Comparison of ENCODE assay signal across 26 cellular contexts in the genomic region with DNA sequence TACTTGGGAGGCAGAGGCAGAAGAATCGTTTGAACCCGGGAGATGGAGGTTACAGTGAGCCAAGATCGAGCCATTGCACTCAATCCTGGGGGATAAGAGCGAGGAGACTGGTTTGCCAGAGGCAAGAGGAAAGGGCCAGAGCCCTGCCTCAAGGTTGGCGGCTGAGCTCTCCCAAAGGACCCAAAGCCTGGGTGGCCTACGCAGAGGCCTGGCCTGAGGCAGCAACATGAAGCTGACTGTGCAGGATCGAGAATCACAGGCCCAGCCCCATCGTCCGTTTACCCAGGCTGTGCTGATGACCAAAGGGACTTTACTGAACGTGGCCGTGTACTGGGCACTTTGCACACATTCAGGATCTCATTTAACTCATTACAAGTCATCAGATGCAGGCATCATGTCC. TPM values are rescaled to one million over a fixed set of nuclear protein-coding genes. Genes with fewer than 3 reads are reported as not detected.
A peak's percentile ranks its signal among the peaks of the same experiment; 100 is the strongest.
DNase-seq lines count a peak whose midpoint lies in the region; ATAC-seq, FAIRE-seq and TF ChIP-seq lines count a peak whose summit lies in the region.
"Had no signal": no experiment of that assay in that cellular context is flagged by ENCODE, and none has a peak within 500 bp of the region (broad histone marks: within the 10 kb centered on the region; RNA-seq: fewer than 3 reads in every experiment).

No MANE protein-coding gene starts in this region.

- intact Hi-C loops in Right ventricle myocardium inferior (cut with DNase I) (no loop called here), cardiac septum (cut with DNase I) (no loop called here), left cardiac atrium (cut with DNase I) (no loop called here), sciatic nerve (cut with DNase I) (no loop called here)

- no peak overlapping the region for H3K27ac Mint-ChIP-seq in HFFc6

- H3K36me3 Mint-ChIP-seq in HFFc6 (ENCODE audit: low read depth): peaks cover 20% of the 10 kb centered on the region

- no peaks in the 10 kb centered on the region; the same call in 1 of the 2 replicates for H3K27me3 Mint-ChIP-seq in HFFc6 (ENCODE audit: insufficient read depth)
- H3K27me3 Mint-ChIP-seq: activated naive CD8-positive, alpha-beta T cell treated with anti-CD3 and anti-CD28 coated beads, Interleukin-2, amount 50 U/mL, for 24 hours; naive B cell had no signal

- no peak overlapping the region for H3K4me3 Mint-ChIP-seq in HFFc6
- H3K4me3 Mint-ChIP-seq: activated naive CD8-positive, alpha-beta T cell treated with anti-CD3 and anti-CD28 coated beads, Interleukin-2, amount 50 U/mL, for 24 hours had no signal

- no peak for TF ChIP-seq CTCF in HFFc6 (IDR thresholded peaks at IDR 0.05)

- DNase-seq in Right ventricle myocardium inferior (ENCODE audit: missing footprints) (no peak), cardiac septum (ENCODE audit: low spot score) (no peak), left cardiac atrium (no peak), sciatic nerve (ENCODE audit: low spot score) (no peak), SIG-M5 treated with dmso at 0.1 percent for 504 hours (lab: John Stamatoyannopoulos, UW; ENCODE audit: unreplicated experiment) (no peak), HTR-8/SVneo (ENCODE audit: insufficient read length, low spot score) (no peak), HFFc6 (no peak)
- DNase-seq: activated CD4-positive, CD25-positive, alpha-beta regulatory T cell treated with anti-CD3 and anti-CD28 coated beads, Interleukin-2, amount 50 U/mL, for 72 hours; activated effector memory CD4-positive, alpha-beta T cell treated with Interleukin-2 at 50 U/mL for 16 hours; activated naive CD8-positive, alpha-beta T cell treated with anti-CD3 and anti-CD28 coated beads, Interleukin-2, amount 50 U/mL, for 24 hours; C1 segment of cervical spinal cord; hypothalamus; naive B cell; NCI-H1105 treated with DMSO at 0.1 percent for 48 hours; NCI-H2081 treated with DMSO at 0.1 percent for 48 hours; NCI-H510A; NK-92 treated with Interleukin-12 subunit alpha and Interleukin-12 subunit beta, amount 100 ng/mL, for 24 hours; Peyer's patch; SK-N-SH; stimulated activated CD4-positive, alpha-beta T cell treated with anti-CD3 and anti-CD28 coated beads, Interleukin-2, amount 100 ng/mL, for 24 hours; stimulated activated naive CD4-positive, alpha-beta T cell treated with Interleukin-2 at 50 U/mL for 16 hours; uterus had no signal

- no peaks in the 10 kb centered on the region for H3K9me3 Mint-ChIP-seq in HFFc6
- H3K9me3 Mint-ChIP-seq: activated naive CD8-positive, alpha-beta T cell treated with anti-CD3 and anti-CD28 coated beads, Interleukin-2, amount 50 U/mL, for 24 hours; naive B cell had no signal

- H3K4me1 Mint-ChIP-seq in HFFc6 (ENCODE audit: low read depth): peaks cover 19% of the 10 kb centered on the region

- ATAC-seq in Right ventricle myocardium inferior (peak; percentile 66), left cardiac atrium (peak; percentile 12 to 48), sciatic nerve (peak; percentile 80), GM18858 (IDR thresholded peaks at IDR 0.05; ENCODE audit: unreplicated experiment) (no peak)
- ATAC-seq: activated naive CD8-positive, alpha-beta T cell treated with anti-CD3 and anti-CD28 coated beads, Interleukin-2, amount 50 U/mL, for 24 hours; pancreas had no signal

- FAIRE-seq in HTR-8/SVneo (lab: Jason Lieb, UNC): no peak
- FAIRE-seq: bronchial epithelial cell, keratinocyte, pancreas had no signal

RNA-seq across cellular contexts. Expression of a gene that starts 16.5 kb away (rescaled TPM):
- 49.3 TPM for total RNA-seq in Right ventricle myocardium inferior
- total RNA-seq in cardiac septum: 55.8 TPM
- 100 to 1,000 TPM in 1 of 2 donors, 10 to 100 TPM in 1; 66.2 to 138 TPM for total RNA-seq in left cardiac atrium
- 117 TPM for total RNA-seq in sciatic nerve
- total RNA-seq in HFFc6 (2021; fragmentation: NEBNext Ultra II Directional; extraction: Animal tissue kit (Norgen Biotek cat#: 25700)): 100 to 1,000 TPM; 116 to 134 (median 124) TPM
